Comparison of ENCODE assay signal across 8 cellular contexts in genomic region chr1:113905435-113905861, GRCh38. TPM values are rescaled to one million over a fixed set of nuclear protein-coding genes. Genes with fewer than 3 reads are reported as not detected.
A peak's percentile ranks its signal among the peaks of the same experiment; 100 is the strongest.
DNase-seq lines count a peak whose midpoint lies in the region; ATAC-seq, FAIRE-seq and TF ChIP-seq lines count a peak whose summit lies in the region.

No MANE protein-coding gene starts in this region.

- TSS peak; percentile 58 for BruUV-seq in Calu3 (replicated peaks; lab: Mats Ljungman, UMichigan)

- peak overlapping the region; percentile 86 for H3K4me3 Mint-ChIP-seq in Calu3 (ENCODE audit: low read depth, unreplicated experiment)
- H3K4me3 Mint-ChIP-seq in stimulated activated effector memory CD8-positive, alpha-beta T cell treated with anti-CD3 and anti-CD28 coated beads, Interleukin-12 subunit alpha, Interleukin-12 subunit beta, amount 100 ng/mL, for 72 hours = peak overlapping the region; percentile 99

- 0 to 2% (median 1%) methylated on average over 10 to 17 of the region's 17 CpGs for WGBS in adrenal gland, 4 donors

- no peaks in the 10 kb centered on the region for H3F3A ChIP-seq in MM.1S (ENCODE audit: insufficient read depth, low read length)

- no peaks in the 10 kb centered on the region for H3K9me3 Mint-ChIP-seq in Calu3 (ENCODE audit: low read depth, unreplicated experiment)
- no peaks in the 10 kb centered on the region for H3K9me3 Mint-ChIP-seq in stimulated activated effector memory CD8-positive, alpha-beta T cell treated with anti-CD3 and anti-CD28 coated beads, Interleukin-12 subunit alpha, Interleukin-12 subunit beta, amount 100 ng/mL, for 72 hours

- no peaks in the 10 kb centered on the region for H4K20me1 ChIP-seq in MM.1S (ENCODE audit: insufficient read depth, low read length)

- H3K27me3 ChIP-seq in MM.1S (replicated peaks; ENCODE audit: insufficient read depth, low read length) = no peaks in the 10 kb centered on the region
- no peaks in the 10 kb centered on the region for H3K27me3 ChIP-seq in adrenal gland

- no peaks in the 10 kb centered on the region for H3K9me2 ChIP-seq in MM.1S (replicated peaks; ENCODE audit: insufficient read depth, low read length)

- peak overlapping the region; percentile 87 for H3K4me3 ChIP-seq in MM.1S (ENCODE audit: low read length)
- H3K4me3 ChIP-seq in adrenal gland = peak overlapping the region; percentile 57 to 77 (median 68)

- H3K4me1 ChIP-seq in MM.1S (ENCODE audit: low read length) (0 out of 2 replicates have a peak, but pooled peaks cover 5% of the 10 kb centered on the region), adrenal gland (replicated peaks in 1 of 2) (peaks cover 5 to 23% of the 10 kb centered on the region in 2 donors)

- H3K27ac Mint-ChIP-seq in Calu3 (ENCODE audit: unreplicated experiment) = peak overlapping the region; percentile 85
- peak overlapping the region; percentile 95 for H3K27ac Mint-ChIP-seq in stimulated activated effector memory CD8-positive, alpha-beta T cell treated with anti-CD3 and anti-CD28 coated beads, Interleukin-12 subunit alpha, Interleukin-12 subunit beta, amount 100 ng/mL, for 72 hours

- no peaks in the 10 kb centered on the region for H3K36me3 ChIP-seq in MM.1S (replicated peaks; ENCODE audit: insufficient read depth, low read length)
- peaks cover 0 to 35% of the 10 kb centered on the region in 2 donors for H3K36me3 ChIP-seq in adrenal gland (replicated peaks in 1 of 2)

- no peaks in the 10 kb centered on the region for H3K27me3 Mint-ChIP-seq in Calu3 (ENCODE audit: unreplicated experiment)

- TF ChIP-seq POLR2A in adrenal gland (IDR thresholded peaks at IDR 0.05) = no peak

- peaks cover 15% of the 10 kb centered on the region for H3K79me2 ChIP-seq in MM.1S (ENCODE audit: low read length)

- DNase-seq in Calu3 (peak; percentile 9), MM.1S (peak; percentile 17), adrenal gland (no peak), islet precursor cell (peak; percentile 76), GM19239 (ENCODE audit: insufficient read length, low spot score) (no peak), foreskin melanocyte (no peak)
- DNase-seq in stimulated activated effector memory CD8-positive, alpha-beta T cell treated with anti-CD3 and anti-CD28 coated beads, Interleukin-12 subunit alpha, Interleukin-12 subunit beta, amount 100 ng/mL, for 72 hours (ENCODE audit: low spot score in 2 of 2) = no peak

- intact Hi-C loops in Calu3 (cut with micrococcal nuclease; ENCODE audit: unreplicated experiment) = loop anchor here (1.0 kb wide), 2 partner anchors 24 to 70 kb away; partner anchors contain the start of gene HIPK1
- intact Hi-C loops in adrenal gland (cut with DNase I) = loop anchor here in 1 of 2 donors (5.0 kb wide), 1 partner anchor 68 kb away; no protein-coding TSS in a partner anchor

- H3K9ac ChIP-seq in MM.1S (ENCODE audit: low read length) = peak overlapping the region; percentile 81

- H3K9me3 ChIP-seq in MM.1S (replicated peaks; ENCODE audit: insufficient read depth, low read length) (no peaks in the 10 kb centered on the region), adrenal gland (replicated peaks in 1 of 3) (no peaks in the 10 kb centered on the region)

- ATAC-seq in GM21360 (IDR thresholded peaks at IDR 0.05; ENCODE audit: unreplicated experiment) = peak; percentile 7
- ATAC-seq in stimulated activated effector memory CD8-positive, alpha-beta T cell treated with anti-CD3 and anti-CD28 coated beads, Interleukin-12 subunit alpha, Interleukin-12 subunit beta, amount 100 ng/mL, for 72 hours = peak; percentile 0

- H3K36me3 Mint-ChIP-seq in Calu3 (ENCODE audit: insufficient read depth, unreplicated experiment) = peaks cover 27% of the 10 kb centered on the region
- peaks cover 79% of the 10 kb centered on the region for H3K36me3 Mint-ChIP-seq in stimulated activated effector memory CD8-positive, alpha-beta T cell treated with anti-CD3 and anti-CD28 coated beads, Interleukin-12 subunit alpha, Interleukin-12 subunit beta, amount 100 ng/mL, for 72 hours

- H2AFZ ChIP-seq in MM.1S (ENCODE audit: low read length) = peak overlapping the region; percentile 75

- H3K4me2 ChIP-seq in MM.1S (ENCODE audit: low read depth, low read length) = peak overlapping the region; percentile 63

- H3K27ac ChIP-seq in MM.1S (ENCODE audit: low read length) (peak overlapping the region; percentile 72; the same call in 1 of the 2 replicates), adrenal gland (peak overlapping the region in 4 of 5 donors; percentile 74 to 96 (median 90))

- CTCF ChIA-PET in Calu3 (lab: Charles Lee) = interaction anchor here (2.5 kb wide), 1 partner anchor 25 kb away, joined by 15 read pairs; the partner anchor contains the start of gene HIPK1

- FAIRE-seq in GM19239 (lab: Jason Lieb, UNC) = no peak

- H3K4me1 Mint-ChIP-seq in Calu3 (ENCODE audit: low read depth, unreplicated experiment) = no peaks in the 10 kb centered on the region
- peaks cover 67% of the 10 kb centered on the region for H3K4me1 Mint-ChIP-seq in stimulated activated effector memory CD8-positive, alpha-beta T cell treated with anti-CD3 and anti-CD28 coated beads, Interleukin-12 subunit alpha, Interleukin-12 subunit beta, amount 100 ng/mL, for 72 hours

- TF ChIP-seq CTCF in Calu3 (IDR thresholded peaks at IDR 0.05; ENCODE audit: unreplicated experiment) = no peak
- TF ChIP-seq CTCF in MM.1S (IDR thresholded peaks at IDR 0.05; ENCODE audit: low read length) = no peak
- peak in 1 of 6 experiments; percentile 8 for TF ChIP-seq CTCF in adrenal gland (IDR thresholded peaks at IDR 0.05)

RNA-seq across cellular contexts. Expression of gene DCLRE1B, which starts 0.3 kb away (rescaled TPM):
- total RNA-seq in Calu3 (2022) = 6.9 and 7.5 TPM in 2 replicates
- total RNA-seq in adrenal gland = 1 to 10 TPM; 2.9 to 6.1 (median 4.5) TPM
- polyA plus RNA-seq in adrenal gland = 1 to 10 TPM; 1.1 to 3.3 (median 1.4) TPM

RNA-seq across cellular contexts. Expression of gene AP4B1, which starts 0.8 kb away (rescaled TPM):
- total RNA-seq in Calu3 (2022) (18.3 and 21.0 TPM in 2 replicates), adrenal gland (10 to 100 TPM in 7 of 8 donors, 1 to 10 TPM in 1; 9.8 to 18.7 (median 13.7) TPM)
- 10 to 100 TPM; 15.7 to 18.0 (median 16.0) TPM for polyA plus RNA-seq in adrenal gland

RNA-seq across cellular contexts. Expression of gene BCL2L15, which starts 18.1 kb away (rescaled TPM):
- 13.0 and 16.8 TPM in 2 replicates for total RNA-seq in Calu3 (2022)
- total RNA-seq in adrenal gland = 1 to 10 TPM in 2 of 8 donors, under 1 TPM in 4, not detected in 2; 0.07 to 1.3 (median 0.20) TPM
- under 1 TPM; 0.26 to 0.48 (median 0.34) TPM for polyA plus RNA-seq in adrenal gland

RNA-seq across cellular contexts. Expression of gene HIPK1, which starts 23.7 kb away (rescaled TPM):
- total RNA-seq in Calu3 (2022) (42.7 and 43.2 TPM in 2 replicates), adrenal gland (100 to 1,000 TPM in 1 of 8 donors, 10 to 100 TPM in 7; 57.1 to 102 (median 75.0) TPM)
- polyA plus RNA-seq in adrenal gland = 10 to 100 TPM; 13.0 to 37.2 (median 13.1) TPM

RNA-seq across cellular contexts. Expression of gene PTPN22, which starts 33.9 kb away (rescaled TPM):
- 0.24 and 0.38 TPM in 2 replicates for total RNA-seq in Calu3 (2022)
- 1 to 10 TPM; 2.1 to 6.2 (median 3.6) TPM for total RNA-seq in adrenal gland
- polyA plus RNA-seq in adrenal gland = 1 to 10 TPM; 1.3 to 1.6 (median 1.5) TPM

Comparison
In these comparisons a context has a peak if more than half of its experiments do, and no peak if none do; other contexts are left out.
1. DNase-seq: peak in Calu3 (single experiment), MM.1S (single experiment) and islet precursor cell (single experiment); none in adrenal gland (0 of 7), stimulated activated effector memory CD8-positive, alpha-beta T cell treated with anti-CD3 and anti-CD28 coated beads, Interleukin-12 subunit alpha, Interleukin-12 subunit beta, amount 100 ng/mL, for 72 hours (0 of 2), GM19239 (single experiment) and foreskin melanocyte (single experiment).